Comparison of ENCODE assay signal across 10 cellular contexts in genomic region chr13:110216403-110217041, GRCh38.
DNase-seq lines count a peak whose midpoint lies in the region; ATAC-seq and TF ChIP-seq lines count a peak whose summit lies in the region.
"Had no signal": no experiment of that assay in that cellular context is flagged by ENCODE, and none has a peak within 500 bp of the region (broad histone marks: within the 10 kb centered on the region; RNA-seq: fewer than 3 reads in every experiment).

No MANE protein-coding gene starts in this region.

- TF ChIP-seq POLR2A in GM18505 (IDR thresholded peaks at IDR 0.05; ENCODE audit: borderline replicate concordance, extremely low read depth, insufficient read depth, insufficient read length) = no peak

- H3K9ac ChIP-seq in liver (ENCODE audit: low read depth in 1 of 2, low read length in 2 of 2) = no peak overlapping the region
- H3K9ac ChIP-seq in skeletal muscle tissue (ENCODE audit: low read depth in 1 of 3, low read length in 3 of 3) = peak overlapping the region in 1 of 3 donors; percentile 4

- no peaks in the 10 kb centered on the region for H3K36me3 Mint-ChIP-seq in effector memory CD8-positive, alpha-beta T cell (ENCODE audit: insufficient read depth)

- H3K27me3 Mint-ChIP-seq in effector memory CD8-positive, alpha-beta T cell = peaks cover 8 to 48% of the 10 kb centered on the region in 2 donors

- DNase-seq in GM04503 (ENCODE audit: low read depth) (peak; percentile 65), dermis blood vessel endothelial cell (peak; percentile 70), DMS53 treated with DMSO at 0.1 percent for 48 hours (lab: John Stamatoyannopoulos, UW; ENCODE audit: unreplicated experiment) (no peak)
- no peak for DNase-seq in effector memory CD8-positive, alpha-beta T cell
- DNase-seq: activated gamma-delta T cell treated with Interleukin-2 at 50 U/mL for 16 hours, nephron progenitor cell had no signal

- H3K4me3 Mint-ChIP-seq in effector memory CD8-positive, alpha-beta T cell = no peak overlapping the region
- H3K4me3 Mint-ChIP-seq: nephron progenitor cell had no signal

- no peak for TF ChIP-seq RAD21 in liver (IDR thresholded peaks at IDR 0.05)

- H3K36me3 ChIP-seq in liver (ENCODE audit: control insufficient read depth in 4 of 4, insufficient read depth in 3 of 4, low read depth in 1 of 4, low read length in 3 of 4) (no peaks in the 10 kb centered on the region), skeletal muscle tissue (ENCODE audit: control insufficient read depth in 3 of 3, insufficient read depth in 3 of 3, low read length in 3 of 3) (peaks cover 4 to 7% (median 6%) of the 10 kb centered on the region in 3 donors)

- H3K4me1 ChIP-seq in liver (ENCODE audit: control insufficient read depth in 4 of 4, insufficient read depth in 4 of 4, low read length in 3 of 4) (no peaks in the 10 kb centered on the region), skeletal muscle tissue (ENCODE audit: control insufficient read depth in 3 of 3, insufficient read depth in 3 of 3, low read length in 3 of 3) (peaks cover 12 to 29% (median 22%) of the 10 kb centered on the region in 3 donors)

- H3K9me3 ChIP-seq in liver (ENCODE audit: control insufficient read depth in 4 of 4, low read length in 3 of 4) = no peaks in the 10 kb centered on the region
- H3K9me3 ChIP-seq in skeletal muscle tissue (ENCODE audit: control insufficient read depth in 3 of 3, low read length in 3 of 3) = no peaks in the 10 kb centered on the region

- 70% methylated on average over 10 of the region's 10 CpGs for WGBS in liver

- H3K4me1 Mint-ChIP-seq in effector memory CD8-positive, alpha-beta T cell (ENCODE audit: low read depth in 2 of 2) = no peaks in the 10 kb centered on the region

- H3K27ac Mint-ChIP-seq in effector memory CD8-positive, alpha-beta T cell = no peak overlapping the region
- H3K27ac Mint-ChIP-seq: nephron progenitor cell had no signal

- no peak for TF ChIP-seq CTCF in liver (IDR thresholded peaks at IDR 0.05; ENCODE audit: low read depth, low read length, missing input control)

- H3K4me3 ChIP-seq in liver (ENCODE audit: low read depth in 1 of 3, low read length in 3 of 3) (no peak overlapping the region), skeletal muscle tissue (ENCODE audit: low read length in 3 of 3) (no peak overlapping the region)

- no peaks in the 10 kb centered on the region for H3K27me3 ChIP-seq in liver (ENCODE audit: control insufficient read depth in 4 of 4, insufficient read depth in 4 of 4, low read length in 3 of 4)
- H3K27me3 ChIP-seq in skeletal muscle tissue (ENCODE audit: control insufficient read depth in 3 of 3, insufficient read depth in 3 of 3, low read length in 3 of 3) = no peaks in the 10 kb centered on the region

- H3K27ac ChIP-seq in liver (ENCODE audit: low read depth in 1 of 2, low read length in 2 of 2) (no peak overlapping the region), skeletal muscle tissue (ENCODE audit: low read depth, low read length) (peak overlapping the region; percentile 69)

- no peaks in the 10 kb centered on the region for H3K9me3 Mint-ChIP-seq in effector memory CD8-positive, alpha-beta T cell
- H3K9me3 Mint-ChIP-seq: nephron progenitor cell had no signal

- ATAC-seq in GM19351 (IDR thresholded peaks at IDR 0.05; ENCODE audit: unreplicated experiment) (no peak), GM18505 (IDR thresholded peaks at IDR 0.05; ENCODE audit: unreplicated experiment) (no peak)
- no peak for ATAC-seq in effector memory CD8-positive, alpha-beta T cell (replicated peaks)

TF ChIP-seq in liver, 16 proteins besides CTCF, POLR2A, EP300 and RAD21:
- TF ChIP-seq JUND (IDR thresholded peaks at IDR 0.05) (peak; percentile 29 to 55), NR2F2 (IDR thresholded peaks at IDR 0.05) (peak; percentile 74), HNF4G (IDR thresholded peaks at IDR 0.05) (no peak), RXRA (IDR thresholded peaks at IDR 0.05) (peak in 1 of 2 donors; percentile 7), REST (IDR thresholded peaks at IDR 0.05) (peak; percentile 38), GABPA (IDR thresholded peaks at IDR 0.05 in 1 of 2, conservative IDR thresholded peaks at IDR 0.05 in 1 of 2) (no peak)

Comparison
In these comparisons a context has a peak if more than half of its experiments do, and no peak if none do; other contexts are left out.
1. DNase-seq: peak in GM04503 (single experiment) and dermis blood vessel endothelial cell (single experiment); none in DMS53 treated with DMSO at 0.1 percent for 48 hours (single experiment) and effector memory CD8-positive, alpha-beta T cell (0 of 3).